26 cellular contexts compared by ENCODE assay signal in genomic region chr10:5656737-5657579, GRCh38. TPM values are rescaled to one million over a fixed set of nuclear protein-coding genes. Genes with fewer than 3 reads are reported as not detected.
DNase-seq lines count a peak whose midpoint lies in the region; ATAC-seq and TF ChIP-seq lines count a peak whose summit lies in the region.
"Had no signal": no experiment of that assay in that cellular context is flagged by ENCODE, and none has a peak within 500 bp of the region (broad histone marks: within the 10 kb centered on the region; RNA-seq: fewer than 3 reads in every experiment).

No MANE protein-coding gene starts in this region.

- H3K27ac ChIP-seq in KMS-11 (peak overlapping the region; percentile 87), thymus (ENCODE audit: low read depth) (peak overlapping the region; percentile 13)
- H3K27ac ChIP-seq: esophagus squamous epithelium, GM23248, pancreas, SK-N-MC, suprapubic skin had no signal

- H3K4me3 ChIP-seq in KMS-11 (IDR thresholded peaks at IDR 0.05; ENCODE audit: insufficient read depth, low read depth, low read length) (no peak overlapping the region), thymus (ENCODE audit: low read length) (no peak overlapping the region)
- H3K4me3 ChIP-seq: esophagus squamous epithelium, GM23248, pancreas, right lobe of liver, SK-N-MC, suprapubic skin had no signal

- H3K79me2 ChIP-seq in KMS-11 (ENCODE audit: insufficient read depth, low read depth): peaks cover 8% of the 10 kb centered on the region; the same call in 1 of the 2 replicates

- H3K4me2 ChIP-seq in KMS-11: peak overlapping the region; percentile 59

- no peak for ATAC-seq in activated CD8-positive, alpha-beta T cell treated with anti-CD3 and anti-CD28 coated beads, Interleukin-2, amount 10 ng/mL, durations not matched to agents 7 days and 5 days
- no peak for ATAC-seq in HG03196 (IDR thresholded peaks at IDR 0.05; ENCODE audit: unreplicated experiment)
- ATAC-seq: natural killer cell treated with Interleukin-12 subunit alpha and Interleukin-12 subunit beta and Interleukin-15 and Interleukin-18, amount 100 ng/mL, for 72 hours; pancreas; right lobe of liver had no signal

- no peaks in the 10 kb centered on the region for H3K27me3 Mint-ChIP-seq in activated naive CD4-positive, alpha-beta T cell treated with anti-CD3 and anti-CD28 coated beads, Interleukin-2, amount 50 U/mL, for 24 hours
- no peaks in the 10 kb centered on the region for H3K27me3 Mint-ChIP-seq in activated CD8-positive, alpha-beta T cell treated with anti-CD3 and anti-CD28 coated beads, Interleukin-2, amount 10 ng/mL, durations not matched to agents 7 days and 5 days (ENCODE audit: low read depth)
- H3K27me3 Mint-ChIP-seq: natural killer cell treated with Interleukin-12 subunit alpha and Interleukin-12 subunit beta and Interleukin-15 and Interleukin-18, amount 100 ng/mL, for 72 hours had no signal

- peaks cover 39% of the 10 kb centered on the region for H3K4me1 Mint-ChIP-seq in activated naive CD4-positive, alpha-beta T cell treated with anti-CD3 and anti-CD28 coated beads, Interleukin-2, amount 50 U/mL, for 24 hours
- peaks cover 37% of the 10 kb centered on the region for H3K4me1 Mint-ChIP-seq in activated CD8-positive, alpha-beta T cell treated with anti-CD3 and anti-CD28 coated beads, Interleukin-2, amount 10 ng/mL, durations not matched to agents 7 days and 5 days (ENCODE audit: low read depth)

- POLR2A ChIA-PET in activated CD8-positive, alpha-beta T cell treated with anti-CD3 and anti-CD28 coated beads, Interleukin-2, amount 10 ng/mL, durations not matched to agents 7 days and 5 days (lab: Charles Lee): no interaction called here

- 33% methylated on average over 8 of the region's 8 CpGs for WGBS in thymus

- H3K9me3 Mint-ChIP-seq in activated naive CD4-positive, alpha-beta T cell treated with anti-CD3 and anti-CD28 coated beads, Interleukin-2, amount 50 U/mL, for 24 hours: no peaks in the 10 kb centered on the region
- H3K9me3 Mint-ChIP-seq in activated CD8-positive, alpha-beta T cell treated with anti-CD3 and anti-CD28 coated beads, Interleukin-2, amount 10 ng/mL, durations not matched to agents 7 days and 5 days (ENCODE audit: insufficient read depth): no peaks in the 10 kb centered on the region
- H3K9me3 Mint-ChIP-seq: CD14-positive monocyte; natural killer cell treated with Interleukin-12 subunit alpha and Interleukin-12 subunit beta and Interleukin-15 and Interleukin-18, amount 100 ng/mL, for 72 hours had no signal

- no peak overlapping the region for H2AFZ ChIP-seq in KMS-11 (ENCODE audit: low read depth)
- H2AFZ ChIP-seq: GM23248 had no signal

- H3K36me3 ChIP-seq in KMS-11 (ENCODE audit: insufficient read depth) (no peaks in the 10 kb centered on the region), thymus (ENCODE audit: control insufficient read depth, insufficient read depth) (no peaks in the 10 kb centered on the region)
- H3K36me3 ChIP-seq: pancreas, right lobe of liver, suprapubic skin had no signal

- H3K27me3 ChIP-seq in KMS-11 (ENCODE audit: insufficient read depth, low read depth) (no peaks in the 10 kb centered on the region), thymus (ENCODE audit: control insufficient read depth, insufficient read depth) (no peaks in the 10 kb centered on the region)
- H3K27me3 ChIP-seq: esophagus squamous epithelium, pancreas, right lobe of liver, suprapubic skin had no signal

- H3K9ac ChIP-seq in KMS-11: no peak overlapping the region
- H3K9ac ChIP-seq: GM23248 had no signal

- H3K4me1 ChIP-seq in KMS-11 (ENCODE audit: low read depth, poor library complexity, severe bottlenecking) (peaks cover 65% of the 10 kb centered on the region), thymus (ENCODE audit: control insufficient read depth, insufficient read depth, low read length) (peaks cover 55% of the 10 kb centered on the region)
- H3K4me1 ChIP-seq: pancreas had no signal

- DNase-seq in activated naive CD4-positive, alpha-beta T cell (lab: John Stamatoyannopoulos, UW): no peak
- DNase-seq in activated CD8-positive, alpha-beta T cell treated with anti-CD3 and anti-CD28 coated beads, Interleukin-2, amount 10 ng/mL, durations not matched to agents 7 days and 5 days: no peak
- DNase-seq in AG20443 (ENCODE audit: low spot score) (no peak), NCI-H526 (lab: John Stamatoyannopoulos, UW) (no peak)
- DNase-seq: activated CD8-positive, alpha-beta memory T cell treated with anti-CD3 and anti-CD28 coated beads, Interleukin-2, amount 50 U/mL, for 4 hours; DMS153; effector memory CD4-positive, alpha-beta T cell; esophagus squamous epithelium; GDM1; GM23248; KG1; NCI-H1048; NCI-H2029 treated with DMSO at 0.1 percent for 48 hours; NCI-H446 treated with DMSO at 0.1 percent for 48 hours; NK-92 treated with Interleukin-12 subunit alpha and Interleukin-12 subunit beta, amount 100 ng/mL, for 24 hours; pancreas; T1000 had no signal

- H4K20me1 ChIP-seq in KMS-11 (ENCODE audit: insufficient read depth): no peaks in the 10 kb centered on the region

- no peaks in the 10 kb centered on the region for H3K36me3 Mint-ChIP-seq in activated naive CD4-positive, alpha-beta T cell treated with anti-CD3 and anti-CD28 coated beads, Interleukin-2, amount 50 U/mL, for 24 hours
- H3K36me3 Mint-ChIP-seq in activated CD8-positive, alpha-beta T cell treated with anti-CD3 and anti-CD28 coated beads, Interleukin-2, amount 10 ng/mL, durations not matched to agents 7 days and 5 days (ENCODE audit: low read depth): no peaks in the 10 kb centered on the region
- H3K36me3 Mint-ChIP-seq: natural killer cell treated with Interleukin-12 subunit alpha and Interleukin-12 subunit beta and Interleukin-15 and Interleukin-18, amount 100 ng/mL, for 72 hours had no signal

- TF ChIP-seq CTCF in KMS-11 (conservative IDR thresholded peaks at IDR 0.05; ENCODE audit: low read depth, low read length): no peak

- H3K9me3 ChIP-seq in thymus (ENCODE audit: control insufficient read depth): no peaks in the 10 kb centered on the region
- H3K9me3 ChIP-seq: esophagus squamous epithelium, pancreas, right lobe of liver, suprapubic skin had no signal

- peak overlapping the region; percentile 11 for H3K4me3 Mint-ChIP-seq in activated naive CD4-positive, alpha-beta T cell treated with anti-CD3 and anti-CD28 coated beads, Interleukin-2, amount 50 U/mL, for 24 hours
- no peak overlapping the region for H3K4me3 Mint-ChIP-seq in activated CD8-positive, alpha-beta T cell treated with anti-CD3 and anti-CD28 coated beads, Interleukin-2, amount 10 ng/mL, durations not matched to agents 7 days and 5 days
- H3K4me3 Mint-ChIP-seq: CD14-positive monocyte; natural killer cell treated with Interleukin-12 subunit alpha and Interleukin-12 subunit beta and Interleukin-15 and Interleukin-18, amount 100 ng/mL, for 72 hours had no signal

- CTCF ChIA-PET in activated CD8-positive, alpha-beta T cell treated with anti-CD3 and anti-CD28 coated beads, Interleukin-2, amount 10 ng/mL, durations not matched to agents 7 days and 5 days (lab: Charles Lee): interaction anchor here (0.9 to 2.0 kb wide), 3 partner anchors 8 to 34 kb away, joined by 3 to 10 read pairs (median 4); no protein-coding TSS in a partner anchor

- no peak overlapping the region for H3K27ac Mint-ChIP-seq in activated naive CD4-positive, alpha-beta T cell treated with anti-CD3 and anti-CD28 coated beads, Interleukin-2, amount 50 U/mL, for 24 hours
- H3K27ac Mint-ChIP-seq in activated CD8-positive, alpha-beta T cell treated with anti-CD3 and anti-CD28 coated beads, Interleukin-2, amount 10 ng/mL, durations not matched to agents 7 days and 5 days: peak overlapping the region; percentile 68
- H3K27ac Mint-ChIP-seq: natural killer cell treated with Interleukin-12 subunit alpha and Interleukin-12 subunit beta and Interleukin-15 and Interleukin-18, amount 100 ng/mL, for 72 hours had no signal

RNA-seq across cellular contexts. Expression of gene ASB13, which starts 9.4 kb away (rescaled TPM):
- total RNA-seq in activated CD8-positive, alpha-beta T cell treated with anti-CD3 and anti-CD28 coated beads, Interleukin-2, amount 10 ng/mL, durations not matched to agents 7 days and 5 days: 1 to 10 TPM; 4.4 to 5.6 TPM
- polyA plus RNA-seq in thymus: 13.7 TPM

RNA-seq across cellular contexts. Expression of gene TASOR2, which starts 27.7 kb away (rescaled TPM):
- total RNA-seq in activated CD8-positive, alpha-beta T cell treated with anti-CD3 and anti-CD28 coated beads, Interleukin-2, amount 10 ng/mL, durations not matched to agents 7 days and 5 days: 10 to 100 TPM; 44.5 to 54.3 TPM
- 19.2 TPM for polyA plus RNA-seq in thymus
